13 cellular contexts compared by ENCODE assay signal in the genomic region with DNA sequence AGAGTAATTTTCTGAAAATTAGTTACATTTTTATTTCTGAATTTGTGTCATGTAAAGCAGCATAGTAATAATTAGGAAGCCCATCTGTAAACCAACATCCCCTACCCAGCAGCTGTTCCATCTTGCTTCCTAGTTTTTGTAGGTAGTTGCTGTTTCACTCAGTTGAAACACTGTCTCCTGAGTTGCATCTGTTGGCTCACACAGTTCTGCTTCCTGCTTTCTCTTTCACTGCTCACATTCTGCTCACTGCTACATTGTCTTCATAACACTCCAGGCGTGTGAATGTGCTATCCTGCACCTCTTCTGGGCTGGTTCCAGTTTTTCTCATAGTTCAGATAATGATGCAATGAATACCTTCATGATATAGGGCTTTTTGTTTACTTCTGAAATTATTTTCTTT.
DNase-seq lines count a peak whose midpoint lies in the region; ATAC-seq lines count a peak whose summit lies in the region.
"Had no signal": no experiment of that assay in that cellular context is flagged by ENCODE, and none has a peak within 500 bp of the region (broad histone marks: within the 10 kb centered on the region; RNA-seq: fewer than 3 reads in every experiment).

No MANE protein-coding gene starts in this region.

- no peaks in the 10 kb centered on the region for H3K4me1 ChIP-seq in aorta (ENCODE audit: control insufficient read depth in 1 of 2, insufficient read depth in 2 of 2, low read length in 2 of 2)
- H3K4me1 ChIP-seq: SJSA1 had no signal

- ATAC-seq in GM19035 (IDR thresholded peaks at IDR 0.05; ENCODE audit: unreplicated experiment) (peak; percentile 82), HG02588 (IDR thresholded peaks at IDR 0.05; ENCODE audit: unreplicated experiment) (peak; percentile 91), HG03378 (IDR thresholded peaks at IDR 0.05; ENCODE audit: unreplicated experiment) (peak; percentile 97), aorta (ENCODE audit: low FRiP score) (no peak)

- H3K9me3 ChIP-seq in aorta (ENCODE audit: control insufficient read depth, low read length), result no peaks in the 10 kb centered on the region
- H3K9me3 ChIP-seq: SJSA1 had no signal

- no peaks in the 10 kb centered on the region for H3K36me3 ChIP-seq in aorta (ENCODE audit: control insufficient read depth in 1 of 2, insufficient read depth in 2 of 2, low read length in 1 of 2)
- H3K36me3 ChIP-seq: SJSA1 had no signal

- peak; percentile 37 for DNase-seq in Ammon's horn (ENCODE audit: low spot score)
- DNase-seq in aorta, result no peak
- DNase-seq in NCI-H1417 (lab: John Stamatoyannopoulos, UW), result no peak
- DNase-seq in Kasumi-1 (lab: John Stamatoyannopoulos, UW), result no peak
- no peak for DNase-seq in RPMI8226
- DNase-seq: activated CD4-positive, alpha-beta T cell treated with anti-CD3 and anti-CD28 coated beads, Interleukin-2, amount 50 U/mL, for 1 hour; activated naive CD8-positive, alpha-beta T cell treated with anti-CD3 and anti-CD28 coated beads for 36 hours; hippocampal formation; stimulated activated naive CD4-positive, alpha-beta T cell had no signal

- 0 to 69% methylated on average over 1 of the region's 1 CpG for WGBS in aorta, 2 donors

- intact Hi-C loops in aorta (cut with DNase I), result no loop called here

- H3K27ac ChIP-seq in aorta (ENCODE audit: low read depth in 1 of 2, low read length in 2 of 2), result no peak overlapping the region
- H3K27ac ChIP-seq: SJSA1 had no signal

- H3K27me3 ChIP-seq in aorta (ENCODE audit: control insufficient read depth in 1 of 2, insufficient read depth in 2 of 2, low read length in 1 of 2), result no peaks in the 10 kb centered on the region
- H3K27me3 ChIP-seq: SJSA1 had no signal

- H3K4me3 ChIP-seq in aorta (ENCODE audit: low read length in 2 of 2), result no peak overlapping the region
- H3K4me3 ChIP-seq: SJSA1 had no signal
